27 cellular contexts compared by ENCODE assay signal in the genomic region with DNA sequence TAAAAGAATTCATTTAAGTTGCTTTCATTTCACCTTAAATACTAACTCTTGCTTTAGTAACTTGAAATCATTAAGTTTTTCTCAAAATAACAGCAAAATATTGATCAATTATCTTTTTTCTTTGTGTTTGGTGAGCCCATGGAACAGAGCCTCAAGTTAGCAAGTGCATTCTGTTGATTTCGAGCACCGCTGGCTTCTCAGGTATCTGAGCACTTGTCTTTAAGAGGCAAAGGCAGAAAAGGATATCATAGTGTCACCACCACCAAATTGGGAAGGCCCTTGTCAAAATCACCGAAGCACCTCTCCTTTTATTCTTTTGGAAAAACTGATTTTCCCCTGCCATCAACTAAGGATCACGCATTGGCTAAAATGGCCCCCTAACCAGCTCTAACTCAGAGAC.
"Had no signal": no experiment of that assay in that cellular context is flagged by ENCODE, and none has a peak within 500 bp of the region (broad histone marks: within the 10 kb centered on the region; RNA-seq: fewer than 3 reads in every experiment).

No MANE protein-coding gene starts in this region.

- H2AFZ ChIP-seq: neural progenitor cell, parathyroid adenoma had no signal

- H3K27me3 ChIP-seq: left lung, neural progenitor cell, neutrophil, right lobe of liver, stomach, testis, tibial artery, uterus had no signal

- H3K79me2 ChIP-seq: parathyroid adenoma had no signal

- H3K36me3 ChIP-seq: neural progenitor cell, uterus had no signal

- H3K9me3 Mint-ChIP-seq: naive thymus-derived CD8-positive, alpha-beta T cell; nephron; neural progenitor cell; stimulated activated naive B cell treated with anti-CD40 and anti-IgM and Interleukin-4, amounts not matched to agents 10 μg/mL and 1 μg/mL and 100 μg/mL, for 72 hours; type B pancreatic cell had no signal

- ATAC-seq: left colon; left lung; lower lobe of right lung; naive thymus-derived CD8-positive, alpha-beta T cell; psoas muscle; right lobe of liver; stimulated activated naive B cell treated with anti-CD40 and anti-IgM and Interleukin-4, amounts not matched to agents 10 μg/mL and 1 μg/mL and 100 μg/mL, for 72 hours; stimulated activated naive CD8-positive, alpha-beta T cell treated with anti-CD3 and anti-CD28 coated beads, Interleukin-15, Interleukin-2, amounts not matched to agents 100 U/mL and 50 U/mL, for 24 hours had no signal

- DNase-seq: hippocampal formation; left colon; left lung; lower lobe of right lung; mammary epithelial cell; mesenchymal stem cell; naive thymus-derived CD8-positive, alpha-beta T cell; occipital lobe; psoas muscle; right lobe of liver; stimulated activated CD4-positive, alpha-beta T cell treated with anti-CD3 and anti-CD28 coated beads, Interleukin-1b, Interleukin-23, amount 100 ng/mL, for 48 hours; stimulated activated CD4-positive, alpha-beta T cell treated with anti-CD3 and anti-CD28 coated beads, Interleukin-2, amount 100 ng/mL, for 48 hours; stimulated activated CD4-positive, alpha-beta T cell treated with anti-CD3 and anti-CD28 coated beads, Interleukin-4, amount 100 ng/mL, for 4 hours; stimulated activated CD8-positive, alpha-beta memory T cell treated with anti-CD3 and anti-CD28 coated beads, Interleukin-4, amount 100 ng/mL, for 48 hours; stimulated activated naive B cell treated with anti-CD40 and anti-IgM and Interleukin-4, amounts not matched to agents 10 μg/mL and 1 μg/mL and 100 μg/mL, for 72 hours; stimulated activated naive CD8-positive, alpha-beta T cell treated with anti-CD3 and anti-CD28 coated beads, Interleukin-15, Interleukin-2, amounts not matched to agents 100 U/mL and 50 U/mL, for 24 hours; stomach; testis; tibial artery; uterus had no signal

- H3K4me1 ChIP-seq: parathyroid adenoma, testis, uterus had no signal

- H3K27me3 Mint-ChIP-seq: naive thymus-derived CD8-positive, alpha-beta T cell; stimulated activated naive B cell treated with anti-CD40 and anti-IgM and Interleukin-4, amounts not matched to agents 10 μg/mL and 1 μg/mL and 100 μg/mL, for 72 hours; type B pancreatic cell had no signal

- H3K4me3 ChIP-seq: left lung, lower lobe of right lung, neural progenitor cell, psoas muscle, right lobe of liver, smooth muscle cell, stomach, testis, tibial artery, uterus had no signal

- H3K27ac ChIP-seq: left lung, lower lobe of right lung, neural progenitor cell, neutrophil, parathyroid adenoma, psoas muscle, right lobe of liver, stomach, testis, tibial artery, uterus had no signal

- H3K9me3 ChIP-seq: left lung, lower lobe of right lung, neutrophil, psoas muscle, right lobe of liver, stomach, testis, tibial artery, uterus had no signal

- H3K4me2 ChIP-seq: neural progenitor cell, smooth muscle cell had no signal

- H3K27ac Mint-ChIP-seq: nephron; neural progenitor cell; stimulated activated naive B cell treated with anti-CD40 and anti-IgM and Interleukin-4, amounts not matched to agents 10 μg/mL and 1 μg/mL and 100 μg/mL, for 72 hours; type B pancreatic cell had no signal

- H3K9ac ChIP-seq: neural progenitor cell, parathyroid adenoma had no signal

- FAIRE-seq: keratinocyte had no signal

- H3K4me3 Mint-ChIP-seq: naive thymus-derived CD8-positive, alpha-beta T cell; nephron; neural progenitor cell; stimulated activated naive B cell treated with anti-CD40 and anti-IgM and Interleukin-4, amounts not matched to agents 10 μg/mL and 1 μg/mL and 100 μg/mL, for 72 hours; type B pancreatic cell had no signal
